ENCODE assay signal across 1 cellular context in genomic region chr5:2757563-2758311, GRCh38.
TF ChIP-seq lines count a peak whose summit lies in the region.

No MANE protein-coding gene starts in this region.

TF ChIP-seq in GM23338, 12 proteins besides CTCF, POLR2A, EP300 and RAD21 (continued from another document):
- TF ChIP-seq ZNF462 (CRISPR knock-in tag; IDR thresholded peaks at IDR 0.05) (no peak), POLR2AphosphoS5 (IDR thresholded peaks at IDR 0.05; ENCODE audit: low read depth) (no peak), EZH2 (IDR thresholded peaks at IDR 0.05; ENCODE audit: low read depth, unreplicated experiment) (no peak), STAT1 (IDR thresholded peaks at IDR 0.05; ENCODE audit: unreplicated experiment) (no peak), EZH2phosphoT487 (IDR thresholded peaks at IDR 0.05; ENCODE audit: unreplicated experiment) (no peak), ZNF114 (CRISPR knock-in tag; IDR thresholded peaks at IDR 0.05) (no peak)
